ENCODE assay signal across 9 cellular contexts in the genomic region with DNA sequence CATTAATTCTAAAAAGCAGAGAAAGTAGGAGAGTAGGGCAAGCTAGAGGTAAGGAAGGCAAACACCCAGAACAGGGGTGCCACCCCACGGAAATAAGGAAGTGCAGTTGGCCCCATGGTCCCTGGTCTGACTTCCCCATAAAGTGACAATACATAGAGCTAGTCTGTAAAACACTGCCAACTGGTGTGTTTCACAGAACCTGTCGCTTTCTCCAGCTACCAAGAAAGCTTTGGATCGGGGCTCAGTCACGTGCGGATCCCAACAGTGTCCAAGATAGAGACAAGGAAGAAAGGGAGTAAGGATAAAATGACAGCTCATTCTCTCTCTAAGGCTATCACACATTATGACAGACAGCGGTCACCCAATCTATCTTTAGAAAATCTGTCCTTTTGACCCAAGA. TPM values are rescaled to one million over a fixed set of nuclear protein-coding genes. Genes with fewer than 3 reads are reported as not detected.
DNase-seq lines count a peak whose midpoint lies in the region; ATAC-seq and TF ChIP-seq lines count a peak whose summit lies in the region.
"Had no signal": no experiment of that assay in that cellular context is flagged by ENCODE, and none has a peak within 500 bp of the region (broad histone marks: within the 10 kb centered on the region; RNA-seq: fewer than 3 reads in every experiment).

No MANE protein-coding gene starts in this region.

- H3K79me1 ChIP-seq in IMR-90 (ENCODE audit: low read depth in 1 of 2, low read length in 2 of 2), result peaks cover 0 to 51% of the 10 kb centered on the region in 2 experiments; a peak in 3 of 4 replicates

- no peaks in the 10 kb centered on the region for H4K20me1 ChIP-seq in IMR-90 (ENCODE audit: insufficient read depth, low read length)

- H2BK120ac ChIP-seq in IMR-90 (ENCODE audit: low read depth, low read length), result peak overlapping the region; percentile 26; the same call in 1 of the 2 replicates

- no peak overlapping the region for H2AFZ ChIP-seq in IMR-90 (replicated peaks; ENCODE audit: low read length, poor library complexity)

- H4K5ac ChIP-seq in IMR-90 (ENCODE audit: low read depth, low read length), result no peak overlapping the region

- H3K4ac ChIP-seq in IMR-90 (ENCODE audit: low read depth, low read length), result peak overlapping the region; percentile 18; the same call in 1 of the 2 replicates

- peak overlapping the region; percentile 45; the same call in 1 of the 2 replicates for H3K23ac ChIP-seq in IMR-90 (ENCODE audit: low read depth, low read length)

- TF ChIP-seq CTCF in IMR-90 (conservative IDR thresholded peaks at IDR 0.05; ENCODE audit: low read depth, low read length), result no peak
- no peak for TF ChIP-seq CTCF in left lung (IDR thresholded peaks at IDR 0.05)
- TF ChIP-seq CTCF in type B pancreatic cell (conservative IDR thresholded peaks at IDR 0.05), result no peak
- TF ChIP-seq CTCF in dorsolateral prefrontal cortex (IDR thresholded peaks at IDR 0.05 in 54 of 56, conservative IDR thresholded peaks at IDR 0.05 in 2 of 56; ENCODE audit: low read depth in 1 of 56, partially characterized antibody in 56 of 56), result no peak

- no peaks in the 10 kb centered on the region for H3K36me3 ChIP-seq in IMR-90 (ENCODE audit: control insufficient read depth, insufficient read depth, low read length)
- H3K36me3 ChIP-seq in left lung, result no peaks in the 10 kb centered on the region

- POLR2A ChIA-PET in IMR-90 (lab: Charles Lee; ENCODE audit: unreplicated experiment), result no interaction called here

- H3K27ac ChIP-seq in IMR-90 (ENCODE audit: insufficient read depth, low read length), result no peak overlapping the region
- H3K27ac ChIP-seq in left lung, result peak overlapping the region; percentile 21 to 72
- peak overlapping the region in 1 of 59 donors; percentile 9 for H3K27ac ChIP-seq in dorsolateral prefrontal cortex

- TF ChIP-seq RAD21 in IMR-90 (IDR thresholded peaks at IDR 0.05; ENCODE audit: low read length), result no peak

- intact Hi-C loops in IMR-90 (cut with micrococcal nuclease) (no loop called here), left lung (cut with DNase I) (no loop called here), dorsolateral prefrontal cortex (cut with DNase I) (no loop called here)
- intact Hi-C loops in activated naive CD4-positive, alpha-beta T cell treated with anti-CD3 and anti-CD28 coated beads for 36 hours (cut with micrococcal nuclease), result no loop called here

- H2BK20ac ChIP-seq in IMR-90 (ENCODE audit: low read depth, low read length), result peak overlapping the region; percentile 64; the same call in 1 of the 2 replicates

- H4K91ac ChIP-seq in IMR-90 (ENCODE audit: insufficient read depth, low read depth, low read length), result no peak overlapping the region

- no peak overlapping the region for H4K8ac ChIP-seq in IMR-90 (ENCODE audit: low read depth in 2 of 2, low read length in 2 of 2)

- no peaks in the 10 kb centered on the region; the same call in 1 of the 2 replicates for H3K27me3 ChIP-seq in IMR-90 (ENCODE audit: control insufficient read depth, insufficient read depth, low read length)
- no peaks in the 10 kb centered on the region for H3K27me3 ChIP-seq in left lung
- H3K27me3 ChIP-seq in dorsolateral prefrontal cortex, result no peaks in the 10 kb centered on the region

- no peak overlapping the region for H2AK9ac ChIP-seq in IMR-90 (replicated peaks; ENCODE audit: low read depth, low read length, poor library complexity)

- no peak overlapping the region for H3K9ac ChIP-seq in IMR-90 (ENCODE audit: low read depth, low read length)

- H3K4me2 ChIP-seq in IMR-90 (ENCODE audit: low read depth, low read length), result no peak overlapping the region

- no peak overlapping the region; the same call in 2 of the 3 replicates for H2BK15ac ChIP-seq in IMR-90 (ENCODE audit: low read depth, low read length)

- CTCF ChIA-PET in IMR-90 (lab: Yijun Ruan, JAX), result no interaction called here
- CTCF ChIA-PET in activated naive CD4-positive, alpha-beta T cell treated with anti-CD3 and anti-CD28 coated beads for 36 hours (lab: Charles Lee), result no interaction called here

- H2BK5ac ChIP-seq in IMR-90 (ENCODE audit: low read depth, low read length, poor library complexity, severe bottlenecking), result no peak overlapping the region

- peaks cover 46% of the 10 kb centered on the region for H3K4me1 Mint-ChIP-seq in type B pancreatic cell (ENCODE audit: unreplicated experiment)
- H3K4me1 Mint-ChIP-seq in activated naive CD4-positive, alpha-beta T cell treated with anti-CD3 and anti-CD28 coated beads for 36 hours (ENCODE audit: low read depth), result no peaks in the 10 kb centered on the region

- no peaks in the 10 kb centered on the region for H3K9me3 Mint-ChIP-seq in type B pancreatic cell
- H3K9me3 Mint-ChIP-seq in activated naive CD4-positive, alpha-beta T cell treated with anti-CD3 and anti-CD28 coated beads for 36 hours, result no peaks in the 10 kb centered on the region

- WGBS in IMR-90 (ENCODE audit: extremely low coverage in 2 of 2, insufficient read length in 1 of 2), 2 experiments, result no CpG with 5 or more reads among the region's 6 CpGs

- peaks cover 3% of the 10 kb centered on the region for H3K36me3 Mint-ChIP-seq in type B pancreatic cell
- H3K36me3 Mint-ChIP-seq in activated naive CD4-positive, alpha-beta T cell treated with anti-CD3 and anti-CD28 coated beads for 36 hours (ENCODE audit: low read depth), result no peaks in the 10 kb centered on the region

- no peak overlapping the region for H3K56ac ChIP-seq in IMR-90 (ENCODE audit: extremely low read depth, insufficient read depth, low read length)

- H3K9me3 ChIP-seq in IMR-90 (ENCODE audit: control insufficient read depth, insufficient read depth, low read length), result no peaks in the 10 kb centered on the region
- H3K9me3 ChIP-seq in left lung, result no peaks in the 10 kb centered on the region

- H2AK5ac ChIP-seq in IMR-90 (ENCODE audit: low read depth, low read length), result no peak overlapping the region

- H3K18ac ChIP-seq in IMR-90 (ENCODE audit: low read depth, low read length), result no peak overlapping the region

- no peak overlapping the region for H3K4me3 Mint-ChIP-seq in type B pancreatic cell
- no peak overlapping the region for H3K4me3 Mint-ChIP-seq in activated naive CD4-positive, alpha-beta T cell treated with anti-CD3 and anti-CD28 coated beads for 36 hours

- dilution Hi-C loops in IMR-90 (cut with HindIII; ENCODE audit: low sequenced_read_pairs, unreplicated experiment), result no loop called here

- DNase-seq in IMR-90, result no peak
- peak; percentile 54 for DNase-seq in SKM-1 (lab: John Stamatoyannopoulos, UW; ENCODE audit: unreplicated experiment)
- peak in 1 of 2 donors; percentile 64 for DNase-seq in left lung
- no peak for DNase-seq in type B pancreatic cell (ENCODE audit: extremely low spot score, unreplicated experiment)
- no peak for DNase-seq in activated effector memory CD4-positive, alpha-beta T cell treated with Interleukin-2 at 50 U/mL for 16 hours
- no peak for DNase-seq in activated naive CD4-positive, alpha-beta T cell treated with anti-CD3 and anti-CD28 coated beads for 36 hours
- DNase-seq in dorsolateral prefrontal cortex, result no peak
- DNase-seq: activated T-cell treated with anti-CD3 and anti-CD28 coated beads for 4 hours, NCI-H1417 treated with DMSO at 0.1 percent for 48 hours had no signal

- no peak overlapping the region for H3K14ac ChIP-seq in IMR-90 (replicated peaks; ENCODE audit: low read depth, low read length)

- peaks cover 11% of the 10 kb centered on the region for H3K4me1 ChIP-seq in IMR-90 (ENCODE audit: control insufficient read depth, insufficient read depth, low read length)
- peaks cover 12 to 99% of the 10 kb centered on the region in 2 donors for H3K4me1 ChIP-seq in left lung

- H3K9me1 ChIP-seq in IMR-90 (ENCODE audit: insufficient read depth, low read length), result peaks cover 16% of the 10 kb centered on the region

- ATAC-seq in IMR-90 (ENCODE audit: low read depth), result no peak
- peak; percentile 33 for ATAC-seq in left lung

- in situ Hi-C loops in IMR-90 (cut with MboI; ENCODE audit: low sequenced_read_pairs), result no loop called here

- no TSS peak for BruUV-seq in IMR-90 (replicated peaks; lab: Mats Ljungman, UMichigan)

- H3K4me3 ChIP-seq in IMR-90 (ENCODE audit: insufficient read depth, low read depth, low read length), result no peak overlapping the region
- H3K4me3 ChIP-seq in left lung, result no peak overlapping the region
- no peak overlapping the region for H3K4me3 ChIP-seq in dorsolateral prefrontal cortex

- no peak for TF ChIP-seq POLR2A in IMR-90 (IDR thresholded peaks at IDR 0.05; ENCODE audit: low read depth, low read length)

- H3K27me3 Mint-ChIP-seq in type B pancreatic cell, result peaks cover 3% of the 10 kb centered on the region
- H3K27me3 Mint-ChIP-seq in activated naive CD4-positive, alpha-beta T cell treated with anti-CD3 and anti-CD28 coated beads for 36 hours (ENCODE audit: low read depth), result no peaks in the 10 kb centered on the region

- H3K27ac Mint-ChIP-seq in type B pancreatic cell, result peak overlapping the region; percentile 88
- H3K27ac Mint-ChIP-seq in activated naive CD4-positive, alpha-beta T cell treated with anti-CD3 and anti-CD28 coated beads for 36 hours, result no peak overlapping the region

TF ChIP-seq in IMR-90, 13 proteins besides CTCF, POLR2A, EP300 and RAD21:
- TF ChIP-seq RCOR1 (IDR thresholded peaks at IDR 0.05; ENCODE audit: insufficient replicate concordance, low read length), result no peak
- TF ChIP-seq, protein P1, sequence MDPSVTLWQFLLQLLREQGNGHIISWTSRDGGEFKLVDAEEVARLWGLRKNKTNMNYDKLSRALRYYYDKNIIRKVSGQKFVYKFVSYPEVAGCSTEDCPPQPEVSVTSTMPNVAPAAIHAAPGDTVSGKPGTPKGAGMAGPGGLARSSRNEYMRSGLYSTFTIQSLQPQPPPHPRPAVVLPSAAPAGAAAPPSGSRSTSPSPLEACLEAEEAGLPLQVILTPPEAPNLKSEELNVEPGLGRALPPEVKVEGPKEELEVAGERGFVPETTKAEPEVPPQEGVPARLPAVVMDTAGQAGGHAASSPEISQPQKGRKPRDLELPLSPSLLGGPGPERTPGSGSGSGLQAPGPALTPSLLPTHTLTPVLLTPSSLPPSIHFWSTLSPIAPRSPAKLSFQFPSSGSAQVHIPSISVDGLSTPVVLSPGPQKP (IDR thresholded peaks at IDR 0.05; ENCODE audit: borderline replicate concordance, low read depth, low read length), result no peak
- no peak for TF ChIP-seq SMC3 (IDR thresholded peaks at IDR 0.05; ENCODE audit: low read depth, low read length)
- TF ChIP-seq CHD1 (IDR thresholded peaks at IDR 0.05; ENCODE audit: low read depth, low read length), result no peak
- no peak for TF ChIP-seq CEBPB (IDR thresholded peaks at IDR 0.05; ENCODE audit: low read depth, low read length)
- TF ChIP-seq RFX5 (IDR thresholded peaks at IDR 0.05; ENCODE audit: low read depth, low read length), result no peak
- no peak for TF ChIP-seq BHLHE40 (IDR thresholded peaks at IDR 0.05; ENCODE audit: low read depth, low read length)

RNA-seq across cellular contexts. Expression of a gene that starts 36.4 kb away (rescaled TPM):
- total RNA-seq in IMR-90 (2012; rRNA removed) (0.83 and 1.3 TPM in 2 replicates), left lung (10 to 100 TPM; 11.7 to 22.1 TPM), type B pancreatic cell (ENCODE audit: low replicate concordance) (16.1 and 20.1 TPM in 2 replicates), dorsolateral prefrontal cortex (10 to 100 TPM; 10.5 to 33.3 (median 21.0) TPM)
- polyA plus RNA-seq in IMR-90 (2012; rRNA removed), result 0.98 and 1.5 TPM in 2 replicates
- 0.22 and 0.66 TPM in 2 replicates for polyA plus RNA-seq in IMR-90 (2012; cell fraction: cytosol; rRNA removed)
- 4.4 and 6.5 TPM in 2 replicates for polyA plus RNA-seq in IMR-90 (2012; cell fraction: nucleus; rRNA removed; ENCODE audit: low replicate concordance)
- total RNA-seq in activated naive CD4-positive, alpha-beta T cell treated with anti-CD3 and anti-CD28 coated beads for 36 hours, result 1 to 10 TPM; 4.0 to 4.5 TPM
